In genomic region chr6:27214126-27214601, GRCh38 we compare ENCODE assay signal across 11 cellular contexts. TPM values are rescaled to one million over a fixed set of nuclear protein-coding genes. Genes with fewer than 3 reads are reported as not detected.
DNase-seq lines count a peak whose midpoint lies in the region; ATAC-seq, FAIRE-seq and TF ChIP-seq lines count a peak whose summit lies in the region.
"Had no signal": no experiment of that assay in that cellular context is flagged by ENCODE, and none has a peak within 500 bp of the region (broad histone marks: within the 10 kb centered on the region; RNA-seq: fewer than 3 reads in every experiment).

No MANE protein-coding gene starts in this region.

- H3K4me1 Mint-ChIP-seq in activated CD4-positive, alpha-beta T cell treated with anti-CD3 and anti-CD28 coated beads for 36 hours: no peaks in the 10 kb centered on the region
- H3K4me1 Mint-ChIP-seq in progenitor cell of endocrine pancreas (ENCODE audit: low read depth): no peaks in the 10 kb centered on the region

- no peaks in the 10 kb centered on the region for H3K36me3 Mint-ChIP-seq in activated CD4-positive, alpha-beta T cell treated with anti-CD3 and anti-CD28 coated beads for 36 hours (ENCODE audit: low read depth)
- H3K36me3 Mint-ChIP-seq in progenitor cell of endocrine pancreas (ENCODE audit: insufficient read depth): peaks cover 5% of the 10 kb centered on the region

- no peak for DNase-seq in activated CD4-positive, alpha-beta T cell treated with anti-CD3 and anti-CD28 coated beads for 36 hours
- no peak for DNase-seq in activated CD4-positive, alpha-beta T cell treated with anti-CD3 and anti-CD28 coated beads, Interleukin-2, amount 50 U/mL, for 4 hours
- DNase-seq in OCI-M1 (lab: John Stamatoyannopoulos, UW): peak; percentile 63
- DNase-seq in endothelial cell of umbilical vein (ENCODE audit: low read depth, low spot score): no peak
- no peak for DNase-seq in progenitor cell of endocrine pancreas (ENCODE audit: low spot score, unreplicated experiment)
- no peak for DNase-seq in cerebellar cortex (ENCODE audit: low spot score)
- no peak for DNase-seq in left lung
- DNase-seq in stimulated activated CD4-positive, alpha-beta T cell treated with anti-CD3 and anti-CD28 coated beads, Interleukin-2, amount 100 ng/mL, for 24 hours: no peak
- DNase-seq: GDM1, NCI-H1092, tibial artery had no signal

- H2AFZ ChIP-seq in endothelial cell of umbilical vein (ENCODE audit: low read depth, low read length): no peak overlapping the region

- ATAC-seq in activated CD4-positive, alpha-beta T cell treated with anti-CD3 and anti-CD28 coated beads for 36 hours: no peak
- no peak for ATAC-seq in left lung

- no peak overlapping the region for H3K27ac Mint-ChIP-seq in activated CD4-positive, alpha-beta T cell treated with anti-CD3 and anti-CD28 coated beads for 36 hours
- H3K27ac Mint-ChIP-seq in progenitor cell of endocrine pancreas: peak overlapping the region; percentile 91

- H3K9me3 Mint-ChIP-seq in activated CD4-positive, alpha-beta T cell treated with anti-CD3 and anti-CD28 coated beads for 36 hours (ENCODE audit: low read depth): peaks cover 2% of the 10 kb centered on the region
- peaks cover 5% of the 10 kb centered on the region for H3K9me3 Mint-ChIP-seq in progenitor cell of endocrine pancreas (ENCODE audit: low read depth)

- H3K27me3 ChIP-seq in endothelial cell of umbilical vein (ENCODE audit: control insufficient read depth in 2 of 2, insufficient read depth in 2 of 2, low read length in 2 of 2) (peaks cover 0 to 4% of the 10 kb centered on the region in 2 experiments), left lung (peaks cover 12 to 98% of the 10 kb centered on the region in 2 donors)

- no peaks in the 10 kb centered on the region for H3K9me1 ChIP-seq in endothelial cell of umbilical vein (replicated peaks; ENCODE audit: control insufficient read depth, extremely low read depth, insufficient read depth, low read length)

- dilution Hi-C loops in endothelial cell of umbilical vein (cut with MboI; ENCODE audit: extremely low pct_ligation_motif_present, low sequenced_read_pairs): no loop called here

- H3K36me3 ChIP-seq in endothelial cell of umbilical vein (ENCODE audit: control insufficient read depth in 2 of 2, extremely low read depth in 1 of 2, insufficient read depth in 2 of 2, low read length in 2 of 2) (no peaks in the 10 kb centered on the region), left lung (no peaks in the 10 kb centered on the region)
- H3K36me3 ChIP-seq: tibial artery had no signal

- TF ChIP-seq POLR2A in endothelial cell of umbilical vein (IDR thresholded peaks at IDR 0.05; ENCODE audit: low read depth, low read length): no peak

- intact Hi-C loops in activated CD4-positive, alpha-beta T cell treated with anti-CD3 and anti-CD28 coated beads for 36 hours (cut with DNase I, micrococcal nuclease): no loop called here
- intact Hi-C loops in endothelial cell of umbilical vein (cut with micrococcal nuclease): no loop called here
- intact Hi-C loops in left lung (cut with DNase I): no loop called here

- no TSS peak for BruUV-seq in endothelial cell of umbilical vein (replicated peaks; lab: Mats Ljungman, UMichigan)

- H3K4me3 ChIP-seq in endothelial cell of umbilical vein (replicated peaks in 1 of 3; ENCODE audit: insufficient read depth in 1 of 3, low read depth in 1 of 3, low read length in 3 of 3): peak overlapping the region in 2 of 3 experiments; percentile 56 to 67
- no peak overlapping the region for H3K4me3 ChIP-seq in left lung
- H3K4me3 ChIP-seq: tibial artery had no signal

- peak overlapping the region; percentile 57 for H3K4me2 ChIP-seq in endothelial cell of umbilical vein (ENCODE audit: insufficient read depth, low read length)

- H3K27me3 Mint-ChIP-seq in activated CD4-positive, alpha-beta T cell treated with anti-CD3 and anti-CD28 coated beads for 36 hours: peaks cover 38% of the 10 kb centered on the region
- H3K27me3 Mint-ChIP-seq in progenitor cell of endocrine pancreas: peaks cover 33% of the 10 kb centered on the region

- TF ChIP-seq CTCF in endothelial cell of umbilical vein (IDR thresholded peaks at IDR 0.05; ENCODE audit: extremely low read depth in 1 of 2, insufficient read depth in 1 of 2, low read depth in 1 of 2, low read length in 2 of 2): no peak
- TF ChIP-seq CTCF in progenitor cell of endocrine pancreas (IDR thresholded peaks at IDR 0.05; ENCODE audit: unreplicated experiment): no peak
- TF ChIP-seq CTCF in left lung (IDR thresholded peaks at IDR 0.05): no peak

- H3K9me3 ChIP-seq in endothelial cell of umbilical vein (replicated peaks; ENCODE audit: control insufficient read depth, insufficient read depth, low read length) (no peaks in the 10 kb centered on the region), left lung (peaks cover 0 to 13% of the 10 kb centered on the region in 2 donors)

- no peaks in the 10 kb centered on the region for H3K79me2 ChIP-seq in endothelial cell of umbilical vein (ENCODE audit: control insufficient read depth, insufficient read depth, low read length)

- no peak overlapping the region for H3K9ac ChIP-seq in endothelial cell of umbilical vein (replicated peaks; ENCODE audit: extremely low read depth, insufficient read depth, low read length)

- FAIRE-seq in endothelial cell of umbilical vein (lab: Jason Lieb, UNC): peak; percentile 37

- no peaks in the 10 kb centered on the region for H4K20me1 ChIP-seq in endothelial cell of umbilical vein (replicated peaks; ENCODE audit: control insufficient read depth, extremely low read depth, insufficient read depth, low read length)

- H3K4me3 Mint-ChIP-seq in activated CD4-positive, alpha-beta T cell treated with anti-CD3 and anti-CD28 coated beads for 36 hours: peak overlapping the region; percentile 65
- peak overlapping the region; percentile 80 for H3K4me3 Mint-ChIP-seq in progenitor cell of endocrine pancreas (ENCODE audit: low read depth)

- H3K4me1 ChIP-seq in endothelial cell of umbilical vein (ENCODE audit: control insufficient read depth, extremely low read depth, insufficient read depth, low read length): no peaks in the 10 kb centered on the region
- no peaks in the 10 kb centered on the region for H3K4me1 ChIP-seq in left lung
- H3K4me1 ChIP-seq: tibial artery had no signal

- no peak overlapping the region for H3K27ac ChIP-seq in endothelial cell of umbilical vein (ENCODE audit: insufficient read depth, low read depth, low read length)
- no peak overlapping the region for H3K27ac ChIP-seq in left lung
- H3K27ac ChIP-seq: tibial artery had no signal

- CTCF ChIA-PET in activated CD4-positive, alpha-beta T cell treated with anti-CD3 and anti-CD28 coated beads for 36 hours (lab: Charles Lee): no interaction called here
- CTCF ChIA-PET in endothelial cell of umbilical vein (lab: Charles Lee): interaction anchor here (1.1 to 2.2 kb wide), 4 partner anchors 8 to 87 kb away, joined by 3 to 6 read pairs (median 5); no protein-coding TSS in a partner anchor

- POLR2A ChIA-PET in activated CD4-positive, alpha-beta T cell treated with anti-CD3 and anti-CD28 coated beads for 36 hours (lab: Charles Lee): no interaction called here
- POLR2A ChIA-PET in endothelial cell of umbilical vein (lab: Charles Lee): no interaction called here

TF ChIP-seq in endothelial cell of umbilical vein, 7 proteins besides CTCF, POLR2A, EP300 and RAD21:
- TF ChIP-seq MAX (IDR thresholded peaks at IDR 0.05; ENCODE audit: insufficient read depth, insufficient read length) (no peak), MYC (IDR thresholded peaks at IDR 0.05; ENCODE audit: low read depth, low read length) (no peak), EZH2 (IDR thresholded peaks at IDR 0.05; ENCODE audit: borderline replicate concordance, low read depth, low read length, severe bottlenecking) (no peak), JUN (IDR thresholded peaks at IDR 0.05; ENCODE audit: borderline replicate concordance, insufficient read depth, insufficient read length, low read depth) (no peak), POLR2AphosphoS5 (IDR thresholded peaks at IDR 0.05; ENCODE audit: insufficient read depth, low read depth, low read length) (no peak), FOS (IDR thresholded peaks at IDR 0.05; ENCODE audit: borderline replicate concordance, insufficient read depth, low read length) (no peak), GATA2 (IDR thresholded peaks at IDR 0.05; ENCODE audit: insufficient read depth, insufficient read length, low read depth, low read length) (no peak)

RNA-seq across cellular contexts. Expression of gene PRSS16, which starts 33.3 kb away (rescaled TPM):
- 1 to 10 TPM; 1.5 to 2.0 TPM for total RNA-seq in activated CD4-positive, alpha-beta T cell treated with anti-CD3 and anti-CD28 coated beads for 36 hours
- total RNA-seq in endothelial cell of umbilical vein (not detected in 2 replicates), progenitor cell of endocrine pancreas (28.2 and 29.8 TPM in 2 replicates), left lung (10 to 100 TPM; 12.3 to 18.3 TPM)
- polyA plus RNA-seq in endothelial cell of umbilical vein: not detected in 2 replicates
- polyA plus RNA-seq in endothelial cell of umbilical vein (2011; cell fraction: cytosol; rRNA removed): not detected in 2 replicates
- 0.16 TPM in 1 of 2 replicates, not detected in the other for polyA plus RNA-seq in endothelial cell of umbilical vein (2011; cell fraction: nucleus; rRNA removed)
- polyA plus RNA-seq in endothelial cell of umbilical vein (2012): not detected in 2 replicates
- 1.3 TPM in 1 of 2 replicates, not detected in the other for polyA minus RNA-seq in endothelial cell of umbilical vein
- polyA minus RNA-seq in endothelial cell of umbilical vein (2011; cell fraction: cytosol; rRNA and poly(A)+ RNA removed): 0.72 TPM
- polyA minus RNA-seq in endothelial cell of umbilical vein (2011; cell fraction: nucleus; rRNA and poly(A)+ RNA removed): not detected in 2 replicates

Comparison
In these comparisons a context has a peak if more than half of its experiments do, and no peak if none do; other contexts are left out.
1. H3K4me3 ChIP-seq: peak in endothelial cell of umbilical vein (2 of 3); none in left lung (0 of 2).